17 cellular contexts compared by ENCODE assay signal in the genomic region with DNA sequence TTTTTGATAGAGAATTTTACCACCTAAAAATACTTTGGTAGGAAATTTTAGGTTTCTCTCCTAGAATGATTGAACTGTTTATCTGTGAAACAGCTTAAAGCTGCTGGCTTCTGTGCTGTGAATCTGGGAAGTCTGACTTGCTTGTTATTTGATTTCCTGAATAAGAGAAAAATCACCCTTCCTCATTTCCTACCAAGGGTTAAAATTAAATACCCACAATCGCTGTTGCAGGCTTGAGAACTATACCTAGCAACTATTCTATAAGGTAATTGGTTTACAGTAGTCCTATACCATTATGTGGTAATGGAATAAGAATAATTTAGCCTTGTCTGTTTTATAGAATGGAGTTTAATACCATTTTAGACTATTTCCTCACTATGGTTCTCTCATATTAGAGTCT.
DNase-seq lines count a peak whose midpoint lies in the region; ATAC-seq and TF ChIP-seq lines count a peak whose summit lies in the region.
"Had no signal": no experiment of that assay in that cellular context is flagged by ENCODE, and none has a peak within 500 bp of the region (broad histone marks: within the 10 kb centered on the region; RNA-seq: fewer than 3 reads in every experiment).

No MANE protein-coding gene starts in this region.

- no peaks in the 10 kb centered on the region for H4K20me1 ChIP-seq in SK-N-SH (ENCODE audit: insufficient read depth)

- 59% methylated on average over 1 of the region's 1 CpG for WGBS in SK-N-SH (ENCODE audit: low lambda C conversion rate)

- no peaks in the 10 kb centered on the region for H3K27me3 ChIP-seq in SK-N-SH (ENCODE audit: insufficient read depth)
- no peaks in the 10 kb centered on the region for H3K27me3 ChIP-seq in layer of hippocampus (ENCODE audit: control insufficient read depth, insufficient read depth, low read length)
- H3K27me3 ChIP-seq in tibial artery: no peaks in the 10 kb centered on the region
- H3K27me3 ChIP-seq: stomach had no signal

- POLR2A ChIA-PET in SK-N-SH (lab: Yijun Ruan, JAX): interaction anchor here (1.8 kb wide), 1 partner anchor 198 kb away, joined by 15 read pairs; a partner anchor contains a TSS

- no peaks in the 10 kb centered on the region for H3K4me1 Mint-ChIP-seq in nephron progenitor cell

- no peaks in the 10 kb centered on the region for H3K9me2 ChIP-seq in SK-N-SH

- H3K27ac ChIP-seq in SK-N-SH (ENCODE audit: low read depth in 2 of 2, low read length in 1 of 2) (no peak overlapping the region), layer of hippocampus (ENCODE audit: low read depth, low read length) (peak overlapping the region; percentile 67), tibial artery (peak overlapping the region; percentile 71 to 77)
- H3K27ac ChIP-seq: A549 had no signal

- no peaks in the 10 kb centered on the region for H3K36me3 ChIP-seq in SK-N-SH (replicated peaks in 1 of 2; ENCODE audit: control insufficient read depth in 1 of 2, insufficient read depth in 2 of 2, low read length in 1 of 2)
- no peaks in the 10 kb centered on the region for H3K36me3 ChIP-seq in tibial artery
- H3K36me3 ChIP-seq: stomach had no signal

- H3K27me3 Mint-ChIP-seq in nephron progenitor cell (ENCODE audit: low read depth, poor library complexity): peaks cover under 1% of the 10 kb centered on the region
- H3K27me3 Mint-ChIP-seq: activated naive CD4-positive, alpha-beta T cell treated with anti-CD3 and anti-CD28 coated beads, Interleukin-2, amount 50 U/mL, for 24 hours; central memory CD8-positive, alpha-beta T cell had no signal

- TF ChIP-seq CTCF in SK-N-SH (IDR thresholded peaks at IDR 0.05): no peak
- TF ChIP-seq CTCF in tibial artery (IDR thresholded peaks at IDR 0.05): no peak
- TF ChIP-seq CTCF in nephron progenitor cell (IDR thresholded peaks at IDR 0.05): no peak

- TF ChIP-seq EP300 in SK-N-SH (IDR thresholded peaks at IDR 0.05; ENCODE audit: borderline replicate concordance in 1 of 2, low read depth in 1 of 2, low read length in 1 of 2): no peak

- no peak overlapping the region for H3K27ac Mint-ChIP-seq in nephron progenitor cell
- H3K27ac Mint-ChIP-seq: activated naive CD4-positive, alpha-beta T cell treated with anti-CD3 and anti-CD28 coated beads, Interleukin-2, amount 50 U/mL, for 24 hours; WTC11 had no signal

- H3K9me3 ChIP-seq in SK-N-SH (no peaks in the 10 kb centered on the region), tibial artery (no peaks in the 10 kb centered on the region)
- H3K9me3 ChIP-seq: A549, stomach had no signal

- H3K4me3 ChIP-seq in SK-N-SH (ENCODE audit: low read depth in 2 of 2, low read length in 1 of 2): no peak overlapping the region; a peak in 1 of 4 replicates
- peak overlapping the region; percentile 58 to 59 for H3K4me3 ChIP-seq in tibial artery
- H3K4me3 ChIP-seq: A549 had no signal

- no peaks in the 10 kb centered on the region for H3F3A ChIP-seq in SK-N-SH (replicated peaks; ENCODE audit: insufficient read depth)

- DNase-seq in SK-N-SH (no peak), astrocyte of the hippocampus (ENCODE audit: low read depth, low spot score) (peak; percentile 13), tibial artery (no peak), nephron progenitor cell (no peak), NCI-H774 (lab: John Stamatoyannopoulos, UW) (no peak), NCI-H2171 treated with DMSO at 0.1 percent for 48 hours (lab: John Stamatoyannopoulos, UW) (no peak)
- DNase-seq: COR-L47, erythroblast, NCI-H2029, stomach had no signal

- peaks cover 3 to 6% of the 10 kb centered on the region in 2 experiments; a peak in 3 of 4 replicates for H3K4me1 ChIP-seq in SK-N-SH (ENCODE audit: control insufficient read depth in 1 of 2, insufficient read depth in 2 of 2, low read depth in 1 of 2, low read length in 1 of 2)
- peaks cover 0 to 23% (median 11%) of the 10 kb centered on the region in 4 donors for H3K4me1 ChIP-seq in tibial artery

- peak overlapping the region; percentile 97; the same call in 1 of the 2 replicates for H3K4me2 ChIP-seq in SK-N-SH

- H3K36me3 Mint-ChIP-seq in nephron progenitor cell (ENCODE audit: low read depth): no peaks in the 10 kb centered on the region
- H3K36me3 Mint-ChIP-seq: activated naive CD4-positive, alpha-beta T cell treated with anti-CD3 and anti-CD28 coated beads, Interleukin-2, amount 50 U/mL, for 24 hours; WTC11 had no signal

- no peak for TF ChIP-seq RAD21 in SK-N-SH (IDR thresholded peaks at IDR 0.05; ENCODE audit: low read length)

- no peak for ATAC-seq in SK-N-SH treated with all-trans-retinoic acid at 6 μM for 48 hours

- H3K79me2 ChIP-seq in SK-N-SH (ENCODE audit: insufficient read depth): no peaks in the 10 kb centered on the region

- H3K9me3 Mint-ChIP-seq in nephron progenitor cell: no peaks in the 10 kb centered on the region
- H3K9me3 Mint-ChIP-seq: activated naive CD4-positive, alpha-beta T cell treated with anti-CD3 and anti-CD28 coated beads, Interleukin-2, amount 50 U/mL, for 24 hours; central memory CD8-positive, alpha-beta T cell; neural crest cell; WTC11 had no signal

- no peak overlapping the region for H2AFZ ChIP-seq in SK-N-SH (ENCODE audit: low read depth)

- CTCF ChIA-PET in SK-N-SH (lab: Yijun Ruan, JAX): interaction anchor here (0.7 kb wide), 1 partner anchor 174 kb away, joined by 3 read pairs; no protein-coding TSS in a partner anchor

- no peak overlapping the region for H3K4me3 Mint-ChIP-seq in nephron progenitor cell
- H3K4me3 Mint-ChIP-seq: activated naive CD4-positive, alpha-beta T cell treated with anti-CD3 and anti-CD28 coated beads, Interleukin-2, amount 50 U/mL, for 24 hours; central memory CD8-positive, alpha-beta T cell; neural crest cell; WTC11 had no signal

- no peak overlapping the region for H3K9ac ChIP-seq in SK-N-SH

- intact Hi-C loops in tibial artery (cut with DNase I; ENCODE audit: low total_unique reads): no loop called here

TF ChIP-seq in SK-N-SH, 30 proteins besides CTCF, POLR2A, EP300 and RAD21 (continues in another document):
- no peak for TF ChIP-seq RFX5 (IDR thresholded peaks at IDR 0.05; ENCODE audit: low read length)
- TF ChIP-seq, protein P1, sequence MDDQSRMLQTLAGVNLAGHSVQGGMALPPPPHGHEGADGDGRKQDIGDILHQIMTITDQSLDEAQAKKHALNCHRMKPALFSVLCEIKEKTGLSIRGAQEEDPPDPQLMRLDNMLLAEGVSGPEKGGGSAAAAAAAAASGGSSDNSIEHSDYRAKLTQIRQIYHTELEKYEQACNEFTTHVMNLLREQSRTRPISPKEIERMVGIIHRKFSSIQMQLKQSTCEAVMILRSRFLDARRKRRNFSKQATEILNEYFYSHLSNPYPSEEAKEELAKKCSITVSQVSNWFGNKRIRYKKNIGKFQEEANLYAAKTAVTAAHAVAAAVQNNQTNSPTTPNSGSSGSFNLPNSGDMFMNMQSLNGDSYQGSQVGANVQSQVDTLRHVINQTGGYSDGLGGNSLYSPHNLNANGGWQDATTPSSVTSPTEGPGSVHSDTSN (IDR thresholded peaks at IDR 0.05): no peak
- TF ChIP-seq, protein P2, sequence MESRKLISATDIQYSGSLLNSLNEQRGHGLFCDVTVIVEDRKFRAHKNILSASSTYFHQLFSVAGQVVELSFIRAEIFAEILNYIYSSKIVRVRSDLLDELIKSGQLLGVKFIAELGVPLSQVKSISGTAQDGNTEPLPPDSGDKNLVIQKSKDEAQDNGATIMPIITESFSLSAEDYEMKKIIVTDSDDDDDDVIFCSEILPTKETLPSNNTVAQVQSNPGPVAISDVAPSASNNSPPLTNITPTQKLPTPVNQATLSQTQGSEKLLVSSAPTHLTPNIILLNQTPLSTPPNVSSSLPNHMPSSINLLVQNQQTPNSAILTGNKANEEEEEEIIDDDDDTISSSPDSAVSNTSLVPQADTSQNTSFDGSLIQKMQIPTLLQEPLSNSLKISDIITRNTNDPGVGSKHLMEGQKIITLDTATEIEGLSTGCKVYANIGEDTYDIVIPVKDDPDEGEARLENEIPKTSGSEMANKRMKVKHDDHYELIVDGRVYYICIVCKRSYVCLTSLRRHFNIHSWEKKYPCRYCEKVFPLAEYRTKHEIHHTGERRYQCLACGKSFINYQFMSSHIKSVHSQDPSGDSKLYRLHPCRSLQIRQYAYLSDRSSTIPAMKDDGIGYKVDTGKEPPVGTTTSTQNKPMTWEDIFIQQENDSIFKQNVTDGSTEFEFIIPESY (IDR thresholded peaks at IDR 0.05; ENCODE audit: borderline replicate concordance, low read depth): no peak

TF ChIP-seq in SK-N-SH treated with all-trans-retinoic acid at 6 μM for 48 hours, 23 proteins besides CTCF, POLR2A, EP300 and RAD21 (continues in another document):
- TF ChIP-seq SNAI2 (CRISPR knock-in tag; IDR thresholded peaks at IDR 0.05) (no peak), ISL1 (CRISPR knock-in tag; IDR thresholded peaks at IDR 0.05) (no peak), BACH2 (CRISPR knock-in tag; IDR thresholded peaks at IDR 0.05; ENCODE audit: borderline replicate concordance) (no peak), ZNF70 (CRISPR knock-in tag; IDR thresholded peaks at IDR 0.05) (no peak), TOX (CRISPR knock-in tag; IDR thresholded peaks at IDR 0.05; ENCODE audit: borderline replicate concordance) (no peak), ESRRG (CRISPR knock-in tag; IDR thresholded peaks at IDR 0.05) (no peak), ZNF565 (CRISPR knock-in tag; conservative IDR thresholded peaks at IDR 0.05; ENCODE audit: low read depth) (no peak), ZFP30 (CRISPR knock-in tag; IDR thresholded peaks at IDR 0.05) (no peak), ARNTL (CRISPR knock-in tag; IDR thresholded peaks at IDR 0.05; ENCODE audit: borderline replicate concordance, low read depth) (no peak), ZNF8 (CRISPR knock-in tag; IDR thresholded peaks at IDR 0.05) (no peak), PPARA (CRISPR knock-in tag; IDR thresholded peaks at IDR 0.05; ENCODE audit: borderline replicate concordance) (no peak)
- TF ChIP-seq, protein P3, sequence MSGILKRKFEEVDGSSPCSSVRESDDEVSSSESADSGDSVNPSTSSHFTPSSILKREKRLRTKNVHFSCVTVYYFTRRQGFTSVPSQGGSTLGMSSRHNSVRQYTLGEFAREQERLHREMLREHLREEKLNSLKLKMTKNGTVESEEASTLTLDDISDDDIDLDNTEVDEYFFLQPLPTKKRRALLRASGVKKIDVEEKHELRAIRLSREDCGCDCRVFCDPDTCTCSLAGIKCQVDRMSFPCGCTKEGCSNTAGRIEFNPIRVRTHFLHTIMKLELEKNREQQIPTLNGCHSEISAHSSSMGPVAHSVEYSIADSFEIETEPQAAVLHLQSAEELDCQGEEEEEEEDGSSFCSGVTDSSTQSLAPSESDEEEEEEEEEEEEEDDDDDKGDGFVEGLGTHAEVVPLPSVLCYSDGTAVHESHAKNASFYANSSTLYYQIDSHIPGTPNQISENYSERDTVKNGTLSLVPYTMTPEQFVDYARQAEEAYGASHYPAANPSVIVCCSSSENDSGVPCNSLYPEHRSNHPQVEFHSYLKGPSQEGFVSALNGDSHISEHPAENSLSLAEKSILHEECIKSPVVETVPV (CRISPR knock-in tag; IDR thresholded peaks at IDR 0.05): no peak

Comparison
In these comparisons a context has a peak if more than half of its experiments do, and no peak if none do; other contexts are left out.
1. H3K27ac ChIP-seq: peak in layer of hippocampus (single experiment) and tibial artery (2 of 2); none in SK-N-SH (0 of 2).
2. H3K4me3 ChIP-seq: peak in tibial artery (2 of 2); none in SK-N-SH (0 of 2).